ENCODE assay signal across 1 cellular context in the genomic region with DNA sequence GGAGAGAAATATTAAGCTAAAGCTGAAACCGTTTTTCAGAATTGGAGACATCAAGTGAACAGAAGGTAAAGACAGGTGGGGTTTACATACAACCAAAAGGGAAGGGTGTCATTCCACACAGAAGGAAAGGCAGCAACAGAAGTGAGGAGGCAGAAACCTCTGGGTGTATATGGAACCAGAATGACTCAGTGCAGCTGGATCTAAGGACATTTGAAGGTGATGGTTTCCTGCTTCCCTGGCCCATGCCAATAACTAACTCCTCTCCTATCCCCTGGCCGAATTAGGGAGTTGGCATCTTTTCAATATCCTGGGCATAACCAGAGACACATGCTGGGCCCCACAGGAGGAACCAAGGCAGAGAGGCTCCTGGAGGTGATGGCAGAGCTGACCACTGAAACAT.
TF ChIP-seq lines count a peak whose summit lies in the region.

No MANE protein-coding gene starts in this region.

TF ChIP-seq in K562, 482 proteins besides CTCF, POLR2A, EP300 and RAD21:
- TF ChIP-seq FOSL1 (tag; conservative IDR thresholded peaks at IDR 0.05) (0 out of 2 replicates have a peak, but pooled peaks have one; percentile 21), IFI16 (CRISPR knock-in tag; IDR thresholded peaks at IDR 0.05) (no peak), ESRRA (IDR thresholded peaks at IDR 0.05; ENCODE audit: borderline replicate concordance, low read depth) (peak; percentile 41; the same call in 1 of the 2 replicates)
